ENCODE assay signal across 8 cellular contexts in genomic region chr10:79149662-79150443, GRCh38.
DNase-seq lines count a peak whose midpoint lies in the region; ATAC-seq and TF ChIP-seq lines count a peak whose summit lies in the region.

No MANE protein-coding gene starts in this region.

- DNase-seq in DMS 273 (lab: John Stamatoyannopoulos, UW; ENCODE audit: unreplicated experiment) (peak; percentile 30), DMS 273 treated with DMSO at 0.1 percent for 48 hours (lab: John Stamatoyannopoulos, UW) (no peak), left lobe of liver (ENCODE audit: low spot score) (peak; percentile 97), HEK293T (ENCODE audit: extremely low spot score) (no peak)
- peak; percentile 26 for DNase-seq in stimulated activated CD8-positive, alpha-beta memory T cell treated with anti-CD3 and anti-CD28 coated beads, Interleukin-4, amount 100 ng/mL, for 24 hours (ENCODE audit: low read depth)

- H3K9me3 Mint-ChIP-seq in brain = no peaks in the 10 kb centered on the region

- POLR2A ChIA-PET in HEK293T (lab: Yijun Ruan, JAX) = no interaction called here

- no peaks in the 10 kb centered on the region for H3K27me3 Mint-ChIP-seq in brain

- no peak overlapping the region for H3K4me3 Mint-ChIP-seq in brain

- ATAC-seq in HG03103 (IDR thresholded peaks at IDR 0.05; ENCODE audit: low read depth, unreplicated experiment) (peak; percentile 76), SK-N-SH treated with all-trans-retinoic acid at 6 μM for 48 hours (peak; percentile 71), left lobe of liver (peak; percentile 79)

- no peaks in the 10 kb centered on the region for H3K36me3 Mint-ChIP-seq in brain

- CTCF ChIA-PET in HEK293T (lab: Yijun Ruan, JAX) = no interaction called here

- H3K4me1 Mint-ChIP-seq in brain = peaks cover 76% of the 10 kb centered on the region

- H3K27ac Mint-ChIP-seq in brain = peak overlapping the region; percentile 69 to 90 (median 75)

- no peak for TF ChIP-seq CTCF in brain (conservative IDR thresholded peaks at IDR 0.05)

TF ChIP-seq in SK-N-SH treated with all-trans-retinoic acid at 6 μM for 48 hours, 23 proteins besides CTCF, POLR2A, EP300 and RAD21:
- 0 out of 2 replicates have a peak, but pooled peaks have one; percentile 38 for TF ChIP-seq GLIS3 (CRISPR knock-in tag; IDR thresholded peaks at IDR 0.05)
- TF ChIP-seq PPARA (CRISPR knock-in tag; IDR thresholded peaks at IDR 0.05; ENCODE audit: borderline replicate concordance) = no peak
- TF ChIP-seq ZNF70 (CRISPR knock-in tag; IDR thresholded peaks at IDR 0.05) = no peak
- no peak for TF ChIP-seq CSDC2 (CRISPR knock-in tag; IDR thresholded peaks at IDR 0.05)
- no peak for TF ChIP-seq ESRRG (CRISPR knock-in tag; IDR thresholded peaks at IDR 0.05)
- no peak for TF ChIP-seq RARB (CRISPR knock-in tag; IDR thresholded peaks at IDR 0.05)

TF ChIP-seq in HEK293T, 16 proteins besides CTCF, POLR2A, EP300 and RAD21:
- no peak for TF ChIP-seq FOXA1 (IDR thresholded peaks at IDR 0.05)
- no peak for TF ChIP-seq ARNT (IDR thresholded peaks at IDR 0.05)
- no peak for TF ChIP-seq BHLHE40 (IDR thresholded peaks at IDR 0.05; ENCODE audit: borderline replicate concordance)
- no peak for TF ChIP-seq CTBP1 (IDR thresholded peaks at IDR 0.05; ENCODE audit: borderline replicate concordance)
- TF ChIP-seq FOXM1 (IDR thresholded peaks at IDR 0.05; ENCODE audit: borderline replicate concordance) = no peak
- no peak for TF ChIP-seq ELF4 (IDR thresholded peaks at IDR 0.05)
- no peak for TF ChIP-seq SUZ12 (IDR thresholded peaks at IDR 0.05)
- no peak for TF ChIP-seq TARDBP (IDR thresholded peaks at IDR 0.05)
TF ChIP-seq in HEK293T: peak in this region for 0.

Comparison
In these comparisons a context has a peak if more than half of its experiments do, and no peak if none do; other contexts are left out.
1. DNase-seq: peak in DMS 273 (single experiment), left lobe of liver (single experiment) and stimulated activated CD8-positive, alpha-beta memory T cell treated with anti-CD3 and anti-CD28 coated beads, Interleukin-4, amount 100 ng/mL, for 24 hours (single experiment); none in DMS 273 treated with DMSO at 0.1 percent for 48 hours (single experiment) and HEK293T (single experiment).
2. Peak in every context shown above with its lines, with median percentiles within 50 percentile points of each other: ATAC-seq.